In genomic region chr17:40284085-40284713, GRCh38 we compare ENCODE assay signal across 9 cellular contexts. TPM values are rescaled to one million over a fixed set of nuclear protein-coding genes. Genes with fewer than 3 reads are reported as not detected.
A peak's percentile ranks its signal among the peaks of the same experiment; 100 is the strongest.
DNase-seq lines count a peak whose midpoint lies in the region; ATAC-seq, FAIRE-seq and TF ChIP-seq lines count a peak whose summit lies in the region.
"Had no signal": no experiment of that assay in that cellular context is flagged by ENCODE, and none has a peak within 500 bp of the region (broad histone marks: within the 10 kb centered on the region; RNA-seq: fewer than 3 reads in every experiment).

No MANE protein-coding gene starts in this region.

- DNase-seq in A549 (ENCODE audit: low read depth in 1 of 2, low spot score in 1 of 2) (peak in 1 of 2 experiments; percentile 25), HS-5 (ENCODE audit: low read depth) (peak; percentile 38), K562 (ENCODE audit: extremely low read depth in 1 of 4, low spot score in 3 of 4) (no peak), lower lobe of right lung (no peak), NCI-H146 treated with DMSO at 0.1 percent for 48 hours (lab: John Stamatoyannopoulos, UW; ENCODE audit: unreplicated experiment) (no peak), NCI-H1436 treated with DMSO at 0.1 percent for 48 hours (lab: John Stamatoyannopoulos, UW) (no peak)

- H3K9ac ChIP-seq in K562 (ENCODE audit: insufficient read depth in 1 of 2, low read depth in 2 of 2, low read length in 2 of 2), result no peak overlapping the region

- CTCF ChIA-PET in A549 (lab: Yijun Ruan, JAX), result interaction anchor here (0.6 to 4.5 kb wide), 18 partner anchors 10 to 371 kb away, joined by 3 to 22 read pairs (median 3); partner anchors contain the start of gene WIPF2
- CTCF ChIA-PET in K562 (lab: Yijun Ruan, JAX; ENCODE audit: low intra/inter-chr PET ratio), result no interaction called here

- POLR2A ChIA-PET in A549 (lab: Yijun Ruan, JAX), result interaction anchor here (1.4 to 1.9 kb wide), 2 partner anchors 65 to 144 kb away, joined by 5 to 7 read pairs; partner anchors contain the start of genes CASC3 and WIPF2
- POLR2A ChIA-PET in K562 (lab: Yijun Ruan, JAX), result interaction anchor here (0.6 to 1.3 kb wide), 3 partner anchors 10 to 272 kb away, joined by 3 to 4 read pairs (median 3); no protein-coding TSS in a partner anchor

- H3K27ac ChIP-seq in A549, result peak overlapping the region; percentile 0 to 64; a peak in 4 of 6 replicates
- H3K27ac ChIP-seq in K562 (ENCODE audit: extremely low read depth, low read depth, low read length), result no peak overlapping the region
- peak overlapping the region; percentile 4 for H3K27ac ChIP-seq in lower lobe of right lung

- peaks cover 27% of the 10 kb centered on the region for H3K36me3 ChIP-seq in K562 (ENCODE audit: control insufficient read depth, insufficient read depth, low read length)
- H3K36me3 ChIP-seq in lower lobe of right lung, result peaks cover 31% of the 10 kb centered on the region

- TF ChIP-seq RAD21 in A549 (conservative IDR thresholded peaks at IDR 0.05 in 1 of 2, IDR thresholded peaks at IDR 0.05 in 1 of 2) (no peak), K562 (CRISPR knock-in tag; conservative IDR thresholded peaks at IDR 0.05 in 1 of 2, IDR thresholded peaks at IDR 0.05 in 1 of 2) (no peak)

- H3K9me3 ChIP-seq in A549 (no peaks in the 10 kb centered on the region), K562 (replicated peaks; ENCODE audit: control insufficient read depth, insufficient read depth, low read depth, low read length) (no peaks in the 10 kb centered on the region), lower lobe of right lung (no peaks in the 10 kb centered on the region)

- H3K4me1 ChIP-seq in A549 (peaks cover 27% of the 10 kb centered on the region), K562 (replicated peaks in 1 of 2; ENCODE audit: control insufficient read depth in 2 of 2, insufficient read depth in 2 of 2, low read length in 2 of 2) (peaks cover 0 to 3% of the 10 kb centered on the region in 2 experiments; a peak in 1 of 5 replicates), lower lobe of right lung (peaks cover 25% of the 10 kb centered on the region)

- H4K20me1 ChIP-seq in K562 (replicated peaks; ENCODE audit: control insufficient read depth, insufficient read depth, low read length), result no peaks in the 10 kb centered on the region

- no peak for ATAC-seq in A549
- no peak for ATAC-seq in K562
- peak; percentile 6 to 20 for ATAC-seq in lower lobe of right lung
- ATAC-seq in GM21717 (IDR thresholded peaks at IDR 0.05; ENCODE audit: unreplicated experiment), result no peak
- no peak for ATAC-seq in GM21737 (IDR thresholded peaks at IDR 0.05; ENCODE audit: unreplicated experiment)

- H3K9me1 ChIP-seq in K562 (ENCODE audit: control insufficient read depth, insufficient read depth, low read length), result no peaks in the 10 kb centered on the region

- WGBS in A549 (ENCODE audit: missing lambda C conversion rate), result 33% methylated on average over 2 of the region's 2 CpGs
- WGBS in K562 (ENCODE audit: insufficient coverage, low coverage, missing lambda C conversion rate), result 21% methylated on average over 2 of the region's 2 CpGs

- BruUV-seq in K562 (replicated peaks; lab: Mats Ljungman, UMichigan), result no TSS peak

- H3K4me2 ChIP-seq in A549 (peak overlapping the region; percentile 62), K562 (ENCODE audit: insufficient read depth, low read length) (no peak overlapping the region)

- H3K79me2 ChIP-seq in K562 (ENCODE audit: control insufficient read depth, insufficient read depth, low read length), result peaks cover 15% of the 10 kb centered on the region

- TF ChIP-seq CTCF in A549 (IDR thresholded peaks at IDR 0.05), result no peak
- no peak for TF ChIP-seq CTCF in K562 (IDR thresholded peaks at IDR 0.05 in 2 of 3, conservative IDR thresholded peaks at IDR 0.05 in 1 of 3; ENCODE audit: insufficient read depth in 2 of 3, low read depth in 1 of 3, low read length in 3 of 3)
- peak; percentile 27 for TF ChIP-seq CTCF in lower lobe of right lung (IDR thresholded peaks at IDR 0.05)

- H3K27me3 ChIP-seq in K562 (ENCODE audit: control insufficient read depth in 2 of 2, insufficient read depth in 2 of 2, low read length in 2 of 2) (no peaks in the 10 kb centered on the region), lower lobe of right lung (ENCODE audit: low read depth) (no peaks in the 10 kb centered on the region)

- H2AFZ ChIP-seq in K562 (ENCODE audit: low read depth, low read length), result no peak overlapping the region

- H3K4me3 ChIP-seq in A549, result no peak overlapping the region
- H3K4me3 ChIP-seq in K562, result no peak overlapping the region
- H3K4me3 ChIP-seq in lower lobe of right lung, result no peak overlapping the region
- H3K4me3 ChIP-seq: GM12878 had no signal

- TF ChIP-seq POLR2A in A549 (IDR thresholded peaks at IDR 0.05; ENCODE audit: low read length) (no peak), K562 (conservative IDR thresholded peaks at IDR 0.05) (no peak)

- TF ChIP-seq EP300 in A549 (IDR thresholded peaks at IDR 0.05) (no peak), K562 (IDR thresholded peaks at IDR 0.05; ENCODE audit: low read length) (no peak)

- FAIRE-seq in A549 (lab: Jason Lieb, UNC) (no peak), K562 (lab: Jason Lieb, UNC) (no peak)

- in situ Hi-C loops in K562 (cut with MboI), result loop anchor here (25.0 kb wide), 1 partner anchor 272 kb away; the partner anchor contains the start of gene CSF3

- intact Hi-C loops in K562 (cut with micrococcal nuclease) (no loop called here), lower lobe of right lung (cut with DNase I) (loop anchor here (10.0 kb wide), 1 partner anchor 59 kb away; no protein-coding TSS in a partner anchor)

TF ChIP-seq in A549, 52 proteins besides CTCF, POLR2A, EP300 and RAD21 (continues in another document):
- no peak for TF ChIP-seq ZNF302 (CRISPR knock-in tag; IDR thresholded peaks at IDR 0.05)
- no peak for TF ChIP-seq FOXS1 (CRISPR knock-in tag; IDR thresholded peaks at IDR 0.05)
- no peak for TF ChIP-seq RNF2 (IDR thresholded peaks at IDR 0.05; ENCODE audit: borderline replicate concordance, low read depth)
- no peak for TF ChIP-seq ZC3H11A (IDR thresholded peaks at IDR 0.05)
- no peak for TF ChIP-seq FOSB (CRISPR knock-in tag; IDR thresholded peaks at IDR 0.05)

TF ChIP-seq in K562, 482 proteins besides CTCF, POLR2A, EP300 and RAD21 (continues in another document):
- peak; percentile 17 for TF ChIP-seq MEIS2 (IDR thresholded peaks at IDR 0.05; ENCODE audit: partially characterized antibody)
- TF ChIP-seq ZFP1 (CRISPR knock-in tag; IDR thresholded peaks at IDR 0.05), result no peak
- no peak for TF ChIP-seq CCNT2 (IDR thresholded peaks at IDR 0.05; ENCODE audit: borderline replicate concordance, extremely low read depth, insufficient read length, low read depth, low read length)

RNA-seq across cellular contexts. Expression of gene CDC6, which starts 3.5 kb away (rescaled TPM):
- 71.4 and 79.5 TPM in 2 replicates for polyA plus RNA-seq in A549 (2011; rRNA removed)
- polyA plus RNA-seq in A549 (2012; cell fraction: cytosol; rRNA removed), result 41.7 and 44.4 TPM in 2 replicates
- 29.8 and 45.7 TPM in 2 replicates for polyA plus RNA-seq in A549 (2012; cell fraction: nucleus; rRNA removed)
- polyA plus RNA-seq in A549 (2017; fragmentation: RNase III; extraction: RNeasy Plus Mini Kit Qiagen cat#74134 plus additional on column Dnase treatment), result 66.6 to 67.5 TPM (median 67.0 TPM) in 3 replicates
- polyA minus RNA-seq in A549 (2011; rRNA and poly(A)+ RNA removed), result 27.0 and 28.3 TPM in 2 replicates
- 102 and 166 TPM in 2 replicates for total RNA-seq in K562 (2011; cell fraction: chromatin; rRNA removed; ENCODE audit: low replicate concordance)
- total RNA-seq in K562 (2011; cell fraction: nucleolus; rRNA removed), result 52.6 and 55.5 TPM in 2 replicates
- 82.0 and 95.0 TPM in 2 replicates for total RNA-seq in K562 (2011; cell fraction: nucleoplasm; rRNA removed)
- 67.4 and 78.9 TPM in 2 replicates for total RNA-seq in K562 (2014; rRNA removed)
- total RNA-seq in K562 (2014; rRNA removed; fragmentation: Illumina TruSeq; extraction: Trizol), result 119 and 133 TPM in 2 replicates
- 110 and 112 TPM in 2 replicates for total RNA-seq in K562 (2015; rRNA removed; fragmentation: Illumina TruSeq; extraction: Trizol)
- total RNA-seq in K562 (2021), result 121 and 126 TPM in 2 replicates
- polyA plus RNA-seq in K562 (2011; rRNA removed), result 63.3 and 106 TPM in 2 replicates
- 26.5 and 34.3 TPM in 2 replicates for polyA plus RNA-seq in K562 (2011; cell fraction: cytosol; rRNA removed)
- 33.5 and 41.3 TPM in 2 replicates for polyA plus RNA-seq in K562 (2011; cell fraction: nucleus; rRNA removed)
- 67.6 and 73.5 TPM in 2 replicates for polyA plus RNA-seq in K562 (2012)
- polyA plus RNA-seq in K562 (2014; fragmentation: Illumina TruSeq; extraction: Trizol), result 141 and 150 TPM in 2 replicates
- polyA plus RNA-seq in K562 (2014; fragmentation: Nextera tagmentation; extraction: Ambion mirVana), result 10 to 100 TPM; 29.6 to 55.0 TPM
- 70.5 and 73.4 TPM in 2 replicates for polyA plus RNA-seq in K562 (2014; rRNA removed)
- polyA minus RNA-seq in K562 (2011; rRNA and poly(A)+ RNA removed), result 64.2 and 81.5 TPM in 2 replicates
- 15.9 and 41.5 TPM in 2 replicates for polyA minus RNA-seq in K562 (2011; cell fraction: cytosol; rRNA and poly(A)+ RNA removed)
- polyA minus RNA-seq in K562 (2011; cell fraction: nucleus; rRNA and poly(A)+ RNA removed), result 28.5 and 39.0 TPM in 2 replicates
- 2.3 TPM for total RNA-seq in lower lobe of right lung

RNA-seq across cellular contexts. Expression of gene RARA, which starts 24.8 kb away (rescaled TPM):
- 8.6 and 9.9 TPM in 2 replicates for polyA plus RNA-seq in A549 (2011; rRNA removed)
- polyA plus RNA-seq in A549 (2012; cell fraction: cytosol; rRNA removed), result 6.5 and 11.0 TPM in 2 replicates
- polyA plus RNA-seq in A549 (2012; cell fraction: nucleus; rRNA removed), result 17.6 and 21.1 TPM in 2 replicates
- polyA plus RNA-seq in A549 (2017; fragmentation: RNase III; extraction: RNeasy Plus Mini Kit Qiagen cat#74134 plus additional on column Dnase treatment), result 17.2 to 18.5 TPM (median 17.9 TPM) in 3 replicates
- polyA minus RNA-seq in A549 (2011; rRNA and poly(A)+ RNA removed), result 11.6 and 12.9 TPM in 2 replicates
- total RNA-seq in K562 (2011; cell fraction: chromatin; rRNA removed; ENCODE audit: low replicate concordance), result 7.6 and 15.2 TPM in 2 replicates
- total RNA-seq in K562 (2011; cell fraction: nucleolus; rRNA removed), result 9.7 and 10.0 TPM in 2 replicates
- 5.5 and 6.0 TPM in 2 replicates for total RNA-seq in K562 (2011; cell fraction: nucleoplasm; rRNA removed)
- 13.6 and 18.7 TPM in 2 replicates for total RNA-seq in K562 (2014; rRNA removed)
- total RNA-seq in K562 (2014; rRNA removed; fragmentation: Illumina TruSeq; extraction: Trizol), result 5.0 and 7.5 TPM in 2 replicates
- total RNA-seq in K562 (2015; rRNA removed; fragmentation: Illumina TruSeq; extraction: Trizol), result 7.9 and 8.3 TPM in 2 replicates
- 26.2 and 28.0 TPM in 2 replicates for total RNA-seq in K562 (2021)
- 2.7 and 3.5 TPM in 2 replicates for polyA plus RNA-seq in K562 (2011; rRNA removed)
- 1.4 and 4.5 TPM in 2 replicates for polyA plus RNA-seq in K562 (2011; cell fraction: cytosol; rRNA removed)
- polyA plus RNA-seq in K562 (2011; cell fraction: nucleus; rRNA removed), result 4.6 and 15.6 TPM in 2 replicates
- polyA plus RNA-seq in K562 (2012), result 16.2 and 25.9 TPM in 2 replicates
- 24.2 and 25.2 TPM in 2 replicates for polyA plus RNA-seq in K562 (2014; fragmentation: Illumina TruSeq; extraction: Trizol)
- under 1 TPM; 0.10 TPM for polyA plus RNA-seq in K562 (2014; fragmentation: Nextera tagmentation; extraction: Ambion mirVana)
- polyA plus RNA-seq in K562 (2014; rRNA removed), result 12.2 and 13.0 TPM in 2 replicates
- 2.8 and 4.2 TPM in 2 replicates for polyA minus RNA-seq in K562 (2011; rRNA and poly(A)+ RNA removed)
- 9.2 and 9.8 TPM in 2 replicates for polyA minus RNA-seq in K562 (2011; cell fraction: cytosol; rRNA and poly(A)+ RNA removed)
- 3.9 and 4.2 TPM in 2 replicates for polyA minus RNA-seq in K562 (2011; cell fraction: nucleus; rRNA and poly(A)+ RNA removed)
- total RNA-seq in lower lobe of right lung, result 82.6 TPM

Comparison
In these comparisons a context has a peak if more than half of its experiments do, and no peak if none do; other contexts are left out.
1. ATAC-seq: peak in lower lobe of right lung (2 of 2); none in A549 (0 of 2), K562 (single experiment), GM21717 (single experiment) and GM21737 (single experiment).
2. RNA of gene CDC6, which starts 3.5 kb away (total RNA-seq): 52.6 to 166 TPM in K562; 2.3 TPM in lower lobe of right lung (single experiment); every median in the first group is over 10 times any median in the second.